10 cellular contexts compared by ENCODE assay signal in the genomic region with DNA sequence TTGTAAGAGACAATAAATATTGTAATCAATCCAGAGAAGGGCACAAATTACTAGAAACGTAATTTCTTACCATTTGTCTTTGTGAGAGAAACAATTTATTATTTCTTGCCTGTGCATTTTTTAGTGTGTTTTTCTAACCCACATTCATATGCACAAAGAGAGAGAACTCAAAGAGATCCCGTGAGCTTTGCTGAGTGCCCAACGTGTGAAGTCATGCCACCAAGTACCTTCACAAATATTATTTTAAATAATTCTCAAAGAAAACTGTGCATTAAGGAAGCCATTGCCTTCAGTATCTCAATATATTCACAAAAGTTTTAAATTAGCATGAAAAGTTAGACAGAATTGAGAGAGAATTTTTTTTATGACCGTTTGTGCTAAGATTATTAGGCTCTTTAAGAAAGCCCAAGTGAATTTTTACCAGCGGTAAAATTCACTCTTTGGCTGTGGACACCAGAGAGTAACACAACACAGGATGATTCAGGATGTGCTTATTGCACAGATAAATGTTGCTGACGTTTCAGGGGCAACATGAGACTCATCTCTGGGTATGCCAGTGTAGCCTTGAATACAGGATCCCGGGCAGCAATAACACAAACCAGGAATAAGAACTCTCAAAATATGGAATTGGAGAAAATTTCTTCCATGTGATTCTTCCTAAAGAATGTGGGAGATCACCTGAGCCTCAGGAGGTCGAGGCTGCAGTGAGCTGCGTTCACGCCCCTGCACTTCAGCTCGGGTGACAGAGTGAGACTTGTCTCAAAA. TPM values are rescaled to one million over a fixed set of nuclear protein-coding genes. Genes with fewer than 3 reads are reported as not detected.
DNase-seq lines count a peak whose midpoint lies in the region; ATAC-seq and TF ChIP-seq lines count a peak whose summit lies in the region.
"Had no signal": no experiment of that assay in that cellular context is flagged by ENCODE, and none has a peak within 500 bp of the region (broad histone marks: within the 10 kb centered on the region; RNA-seq: fewer than 3 reads in every experiment).

No MANE protein-coding gene starts in this region.

- TF ChIP-seq EP300 in sigmoid colon (IDR thresholded peaks at IDR 0.05): no peak

- H3K9me3 ChIP-seq in KOPT-K1 (ENCODE audit: insufficient read depth, low read length, poor library complexity, severe bottlenecking) (no peaks in the 10 kb centered on the region), neutrophil (no peaks in the 10 kb centered on the region), sigmoid colon (no peaks in the 10 kb centered on the region)

- H3K4me3 ChIP-seq in brain microvascular endothelial cell (ENCODE audit: low read depth, low read length): no peak overlapping the region
- H3K4me3 ChIP-seq in neutrophil (ENCODE audit: low read depth in 1 of 2, low read length in 1 of 2): peak overlapping the region; percentile 87 to 93
- peak overlapping the region in 1 of 4 donors; percentile 42 for H3K4me3 ChIP-seq in sigmoid colon

- intact Hi-C loops in CD14-positive monocyte (cut with micrococcal nuclease) (loop anchor here in 1 of 2 donors (10.0 kb wide), 2 partner anchors 394 to 746 kb away; partner anchors contain the start of gene PLBD1), sigmoid colon (cut with DNase I) (no loop called here)

- in situ Hi-C loops in brain microvascular endothelial cell (cut with HindIII; ENCODE audit: low pct_ligation_motif_present, low sequenced_read_pairs): no loop called here

- peaks cover 0 to 5% (median 0%) of the 10 kb centered on the region in 7 donors for H3K9me3 Mint-ChIP-seq in CD14-positive monocyte

- H3K36me3 ChIP-seq in KOPT-K1 (ENCODE audit: insufficient read depth, low read length): peaks cover 58% of the 10 kb centered on the region
- no peaks in the 10 kb centered on the region for H3K36me3 ChIP-seq in brain microvascular endothelial cell (replicated peaks)
- peaks cover 12% of the 10 kb centered on the region for H3K36me3 ChIP-seq in neutrophil
- H3K36me3 ChIP-seq in sigmoid colon: no peaks in the 10 kb centered on the region

- peak overlapping the region; percentile 99 for H3K27ac ChIP-seq in KOPT-K1 (ENCODE audit: low read depth, low read length, poor library complexity, severe bottlenecking)
- peak overlapping the region; percentile 17 for H3K27ac ChIP-seq in brain microvascular endothelial cell
- peak overlapping the region; percentile 95 for H3K27ac ChIP-seq in neutrophil
- H3K27ac ChIP-seq in sigmoid colon: peak overlapping the region in 2 of 4 donors; percentile 65 to 77
- H3K27ac ChIP-seq: epithelial cell of prostate had no signal

- no peak for TF ChIP-seq POLR2A in sigmoid colon (IDR thresholded peaks at IDR 0.05)

- no peak for TF ChIP-seq CTCF in CD14-positive monocyte (IDR thresholded peaks at IDR 0.05)
- no peak for TF ChIP-seq CTCF in brain microvascular endothelial cell (IDR thresholded peaks at IDR 0.05; ENCODE audit: low read depth, low read length, missing control alignments)
- TF ChIP-seq CTCF in neutrophil (IDR thresholded peaks at IDR 0.05): no peak
- no peak for TF ChIP-seq CTCF in sigmoid colon (IDR thresholded peaks at IDR 0.05)

- H3K27me3 Mint-ChIP-seq in CD14-positive monocyte (ENCODE audit: low read depth in 3 of 3): no peaks in the 10 kb centered on the region

- H3K4me1 ChIP-seq in neutrophil (ENCODE audit: control insufficient read depth in 1 of 2, insufficient read depth in 1 of 2, low read depth in 1 of 2, low read length in 1 of 2) (peaks cover 80 to 93% of the 10 kb centered on the region in 2 experiments), sigmoid colon (peaks cover 0 to 13% (median 8%) of the 10 kb centered on the region in 4 donors)

- ATAC-seq in GM21619 (IDR thresholded peaks at IDR 0.05; ENCODE audit: unreplicated experiment): no peak

- DNase-seq in CD14-positive monocyte (ENCODE audit: low spot score) (no peak), brain microvascular endothelial cell (no peak), sigmoid colon (no peak), dermis blood vessel endothelial cell (no peak), T1000 (lab: John Stamatoyannopoulos, UW) (no peak)
- DNase-seq: DMS 273 treated with DMSO at 0.1 percent for 48 hours had no signal

- H3K36me3 Mint-ChIP-seq in CD14-positive monocyte: peaks cover 15 to 18% of the 10 kb centered on the region in 2 donors

- WGBS in sigmoid colon, 2 donors: 51 to 78% methylated on average over 11 of the region's 11 CpGs

- peak overlapping the region; percentile 95 to 99 (median 99) for H3K27ac Mint-ChIP-seq in CD14-positive monocyte

- no peaks in the 10 kb centered on the region for H3K27me3 ChIP-seq in brain microvascular endothelial cell (replicated peaks)
- no peaks in the 10 kb centered on the region for H3K27me3 ChIP-seq in neutrophil
- H3K27me3 ChIP-seq in sigmoid colon: no peaks in the 10 kb centered on the region

- peak overlapping the region; percentile 95 to 99 for H3K4me3 Mint-ChIP-seq in CD14-positive monocyte

- peaks cover 85% of the 10 kb centered on the region for H3K4me1 Mint-ChIP-seq in CD14-positive monocyte

RNA-seq across cellular contexts. Expression of gene ARHGDIB, which starts 2.9 kb away (rescaled TPM):
- polyA plus RNA-seq in CD14-positive monocyte (1,000 to 10,000 TPM; 1,854 to 2,228 TPM), sigmoid colon (100 to 1,000 TPM in 1 of 3 donors, 10 to 100 TPM in 2; 89.5 to 304 (median 93.4) TPM)
- total RNA-seq in sigmoid colon (10 to 100 TPM; 21.0 to 71.4 (median 48.8) TPM), dermis blood vessel endothelial cell (117 and 168 TPM in 2 replicates)

RNA-seq across cellular contexts. Expression of gene PDE6H, which starts 14.3 kb away (rescaled TPM):
- under 1 TPM in 1 of 2 donors, not detected in 1; 0.33 TPM for polyA plus RNA-seq in CD14-positive monocyte
- total RNA-seq in sigmoid colon: not detected
- not detected for polyA plus RNA-seq in sigmoid colon
- total RNA-seq in dermis blood vessel endothelial cell: not detected in 2 replicates

RNA-seq across cellular contexts. Expression of gene ERP27, which starts 20.2 kb away (rescaled TPM):
- 1 to 10 TPM; 2.5 TPM for polyA plus RNA-seq in CD14-positive monocyte
- not detected for total RNA-seq in sigmoid colon
- polyA plus RNA-seq in sigmoid colon: 1 to 10 TPM in 1 of 3 donors, under 1 TPM in 2; 0.23 to 2.3 (median 0.60) TPM
- 0.14 TPM in 1 of 2 replicates, not detected in the other for total RNA-seq in dermis blood vessel endothelial cell
